Comparison of ENCODE assay signal across 9 cellular contexts in genomic region chr20:33291830-33292355, GRCh38. TPM values are rescaled to one million over a fixed set of nuclear protein-coding genes. Genes with fewer than 3 reads are reported as not detected.
DNase-seq lines count a peak whose midpoint lies in the region; ATAC-seq, FAIRE-seq and TF ChIP-seq lines count a peak whose summit lies in the region.
"Had no signal": no experiment of that assay in that cellular context is flagged by ENCODE, and none has a peak within 500 bp of the region (broad histone marks: within the 10 kb centered on the region; RNA-seq: fewer than 3 reads in every experiment).

No MANE protein-coding gene starts in this region.

- POLR2A ChIA-PET in K562 (lab: Yijun Ruan, JAX) = interaction anchor here (1.3 kb wide), 1 partner anchor 141 kb away, joined by 3 read pairs; no protein-coding TSS in a partner anchor

- H3K9me1 ChIP-seq in K562 (ENCODE audit: control insufficient read depth, insufficient read depth, low read length) = no peaks in the 10 kb centered on the region

- H3K9me3 ChIP-seq in K562 (replicated peaks; ENCODE audit: control insufficient read depth, insufficient read depth, low read depth, low read length) = no peaks in the 10 kb centered on the region
- no peaks in the 10 kb centered on the region for H3K9me3 ChIP-seq in left lung

- CTCF ChIA-PET in K562 (lab: Yijun Ruan, JAX; ENCODE audit: low intra/inter-chr PET ratio) = interaction anchor here (0.6 to 1.8 kb wide), 4 partner anchors 30 to 389 kb away, joined by 3 to 10 read pairs (median 4); no protein-coding TSS in a partner anchor

- TF ChIP-seq CTCF in K562 (IDR thresholded peaks at IDR 0.05 in 2 of 3, conservative IDR thresholded peaks at IDR 0.05 in 1 of 3; ENCODE audit: insufficient read depth in 2 of 3, low read depth in 1 of 3, low read length in 3 of 3) (peak; percentile 91 to 99 (median 94)), left lung (IDR thresholded peaks at IDR 0.05) (peak; percentile 81 to 86)

- no peak overlapping the region for H3K9ac ChIP-seq in K562 (ENCODE audit: insufficient read depth in 1 of 2, low read depth in 2 of 2, low read length in 2 of 2)

- intact Hi-C loops in K562 (cut with micrococcal nuclease) (loop anchor here (2.0 to 10.0 kb wide), 2 partner anchors 57 to 195 kb away; partner anchors contain the start of gene BPIFA1), left lung (cut with DNase I) (loop anchor here in 1 of 2 donors (10.0 kb wide), 1 partner anchor 387 kb away; no protein-coding TSS in a partner anchor)

- FAIRE-seq in K562 (lab: Jason Lieb, UNC) = peak; percentile 88

- H3K4me3 ChIP-seq in K562 = no peak overlapping the region
- no peak overlapping the region for H3K4me3 ChIP-seq in left lung

- H3K36me3 ChIP-seq in K562 (ENCODE audit: control insufficient read depth, insufficient read depth, low read length) (no peaks in the 10 kb centered on the region), left lung (no peaks in the 10 kb centered on the region)

- no peak for TF ChIP-seq EP300 in K562 (IDR thresholded peaks at IDR 0.05; ENCODE audit: low read length)

- no TSS peak for BruUV-seq in K562 (replicated peaks; lab: Mats Ljungman, UMichigan)

- no peak for TF ChIP-seq POLR2A in K562 (conservative IDR thresholded peaks at IDR 0.05)

- ATAC-seq in K562 (peak; percentile 91), left lung (peak; percentile 87), HG02763 (IDR thresholded peaks at IDR 0.05; ENCODE audit: unreplicated experiment) (no peak)

- in situ Hi-C loops in K562 (cut with MboI) = loop anchor here (10.0 kb wide), 1 partner anchor 197 kb away; no protein-coding TSS in a partner anchor

- H4K20me1 ChIP-seq in K562 (replicated peaks; ENCODE audit: control insufficient read depth, insufficient read depth, low read length) = peaks cover 5% of the 10 kb centered on the region; the same call in 1 of the 2 replicates

- H3K27ac ChIP-seq in K562 (ENCODE audit: extremely low read depth, low read depth, low read length) (no peak overlapping the region), left lung (no peak overlapping the region)

- H3K79me2 ChIP-seq in K562 (ENCODE audit: control insufficient read depth, insufficient read depth, low read length) = no peaks in the 10 kb centered on the region

- H3K27me3 ChIP-seq in K562 (ENCODE audit: control insufficient read depth in 2 of 2, insufficient read depth in 2 of 2, low read length in 2 of 2) = peaks cover 16 to 47% of the 10 kb centered on the region in 2 experiments; a peak in 4 of 5 replicates
- peaks cover 0 to 20% of the 10 kb centered on the region in 2 donors for H3K27me3 ChIP-seq in left lung

- TF ChIP-seq RAD21 in K562 (CRISPR knock-in tag; conservative IDR thresholded peaks at IDR 0.05 in 1 of 2, IDR thresholded peaks at IDR 0.05 in 1 of 2) = peak; percentile 57 to 91

- H3K4me2 ChIP-seq in K562 (ENCODE audit: insufficient read depth, low read length) = no peak overlapping the region

- no peak overlapping the region for H2AFZ ChIP-seq in K562 (ENCODE audit: low read depth, low read length)

- H3K4me1 ChIP-seq in K562 (replicated peaks in 1 of 2; ENCODE audit: control insufficient read depth in 2 of 2, insufficient read depth in 2 of 2, low read length in 2 of 2) (no peaks in the 10 kb centered on the region), left lung (no peaks in the 10 kb centered on the region)

- WGBS in K562 (ENCODE audit: insufficient coverage, low coverage, missing lambda C conversion rate) = 1% methylated on average over 7 of the region's 7 CpGs

- DNase-seq in DMS53 (lab: John Stamatoyannopoulos, UW) (peak; percentile 66), Kasumi-1 (lab: John Stamatoyannopoulos, UW) (peak; percentile 11 to 35), UCSD-AML1 (lab: John Stamatoyannopoulos, UW; ENCODE audit: unreplicated experiment) (peak; percentile 59), K562 (ENCODE audit: extremely low read depth in 1 of 4, low spot score in 3 of 4) (peak; percentile 72 to 84 (median 80)), left lung (peak in 1 of 2 donors; percentile 84), SKM-1 treated with dmso at 0.1 percent for 144 hours (lab: John Stamatoyannopoulos, UW; ENCODE audit: unreplicated experiment) (no peak)
- peak; percentile 44 for DNase-seq in stimulated activated CD8-positive, alpha-beta memory T cell treated with anti-CD3 and anti-CD28 coated beads, Interleukin-12 subunit alpha, Interleukin-12 subunit beta, amount 100 ng/mL, for 1 hour (ENCODE audit: low read depth)

TF ChIP-seq in K562, 482 proteins besides CTCF, POLR2A, EP300 and RAD21 (continues in another document):
- TF ChIP-seq DEAF1 (CRISPR knock-in tag; IDR thresholded peaks at IDR 0.05) (peak; percentile 61; the same call in 1 of the 2 replicates), FOXK2 (conservative IDR thresholded peaks at IDR 0.05 in 1 of 2, IDR thresholded peaks at IDR 0.05 in 1 of 2; ENCODE audit: low read depth in 2 of 2) (no peak), SMC3 (conservative IDR thresholded peaks at IDR 0.05; ENCODE audit: insufficient read depth, low read depth, low read length) (peak; percentile 81), SRF (CRISPR knock-in tag; IDR thresholded peaks at IDR 0.05) (no peak), ZKSCAN1 (IDR thresholded peaks at IDR 0.05; ENCODE audit: low read depth, low read length) (0 out of 2 replicates have a peak, but pooled peaks have one; percentile 18), ESRRA (IDR thresholded peaks at IDR 0.05; ENCODE audit: borderline replicate concordance, low read depth) (0 out of 2 replicates have a peak, but pooled peaks have one; percentile 37), ZBTB26 (CRISPR knock-in tag; IDR thresholded peaks at IDR 0.05) (0 out of 2 replicates have a peak, but pooled peaks have one; percentile 30), KDM5B (IDR thresholded peaks at IDR 0.05; ENCODE audit: insufficient replicate concordance, low read depth, low read length) (no peak), ARID2 (IDR thresholded peaks at IDR 0.05) (no peak)

RNA-seq across cellular contexts. Expression of gene BPIFB1, which starts 8.9 kb away (rescaled TPM):
- total RNA-seq in K562 (2011; cell fraction: chromatin; rRNA removed; ENCODE audit: low replicate concordance) = not detected in 2 replicates
- not detected in 2 replicates for total RNA-seq in K562 (2011; cell fraction: nucleolus; rRNA removed)
- total RNA-seq in K562 (2011; cell fraction: nucleoplasm; rRNA removed) = not detected in 2 replicates
- total RNA-seq in K562 (2014; rRNA removed) (not detected in 2 replicates), K562 (2014; rRNA removed; fragmentation: Illumina TruSeq; extraction: Trizol) (not detected in 2 replicates), K562 (2015; rRNA removed; fragmentation: Illumina TruSeq; extraction: Trizol) (not detected in 2 replicates), K562 (2021) (0.11 TPM in 1 of 2 replicates, not detected in the other), left lung (100 to 1,000 TPM in 1 of 2 donors, under 1 TPM in 1; 0.23 to 121 TPM)
- polyA plus RNA-seq in K562 (2011; rRNA removed) (not detected in 2 replicates), K562 (2014; fragmentation: Illumina TruSeq; extraction: Trizol) (not detected in 2 replicates), K562 (2014; fragmentation: Nextera tagmentation; extraction: Ambion mirVana) (not detected), K562 (2014; rRNA removed) (not detected in 2 replicates)
- not detected in 2 replicates for polyA plus RNA-seq in K562 (2011; cell fraction: cytosol; rRNA removed)
- not detected in 2 replicates for polyA plus RNA-seq in K562 (2011; cell fraction: nucleus; rRNA removed)
- polyA plus RNA-seq in K562 (2012) = not detected in 2 replicates
- not detected in 2 replicates for polyA minus RNA-seq in K562 (2011; rRNA and poly(A)+ RNA removed)
- polyA minus RNA-seq in K562 (2011; cell fraction: cytosol; rRNA and poly(A)+ RNA removed) = not detected in 2 replicates
- not detected in 2 replicates for polyA minus RNA-seq in K562 (2011; cell fraction: nucleus; rRNA and poly(A)+ RNA removed)
- total RNA-seq: activated CD8-positive, alpha-beta memory T cell treated with anti-CD3 and anti-CD28 coated beads for 36 hours had no signal

RNA-seq across cellular contexts. Expression of gene BPIFA1, which starts 56.1 kb away (rescaled TPM):
- total RNA-seq in K562 (2011; cell fraction: chromatin; rRNA removed; ENCODE audit: low replicate concordance) = not detected in 2 replicates
- total RNA-seq in K562 (2011; cell fraction: nucleolus; rRNA removed) = not detected in 2 replicates
- total RNA-seq in K562 (2011; cell fraction: nucleoplasm; rRNA removed) = not detected in 2 replicates
- not detected in 2 replicates for total RNA-seq in K562 (2014; rRNA removed)
- not detected in 2 replicates for total RNA-seq in K562 (2014; rRNA removed; fragmentation: Illumina TruSeq; extraction: Trizol)
- total RNA-seq in K562 (2015; rRNA removed; fragmentation: Illumina TruSeq; extraction: Trizol) = not detected in 2 replicates
- not detected in 2 replicates for total RNA-seq in K562 (2021)
- not detected in 2 replicates for polyA plus RNA-seq in K562 (2011; rRNA removed)
- polyA plus RNA-seq in K562 (2011; cell fraction: cytosol; rRNA removed) = not detected in 2 replicates
- polyA plus RNA-seq in K562 (2011; cell fraction: nucleus; rRNA removed) = not detected in 2 replicates
- not detected in 2 replicates for polyA plus RNA-seq in K562 (2012)
- not detected in 2 replicates for polyA plus RNA-seq in K562 (2014; fragmentation: Illumina TruSeq; extraction: Trizol)
- not detected for polyA plus RNA-seq in K562 (2014; fragmentation: Nextera tagmentation; extraction: Ambion mirVana)
- not detected in 2 replicates for polyA plus RNA-seq in K562 (2014; rRNA removed)
- not detected in 2 replicates for polyA minus RNA-seq in K562 (2011; rRNA and poly(A)+ RNA removed)
- not detected in 2 replicates for polyA minus RNA-seq in K562 (2011; cell fraction: cytosol; rRNA and poly(A)+ RNA removed)
- not detected in 2 replicates for polyA minus RNA-seq in K562 (2011; cell fraction: nucleus; rRNA and poly(A)+ RNA removed)
- 1 to 10 TPM in 1 of 2 donors, not detected in 1; 9.2 TPM for total RNA-seq in left lung
- total RNA-seq: activated CD8-positive, alpha-beta memory T cell treated with anti-CD3 and anti-CD28 coated beads for 36 hours had no signal
